In genomic region chr20:13778827-13779226, GRCh38 we compare ENCODE assay signal across 16 cellular contexts.
DNase-seq lines count a peak whose midpoint lies in the region; ATAC-seq, FAIRE-seq and TF ChIP-seq lines count a peak whose summit lies in the region.
"Had no signal": no experiment of that assay in that cellular context is flagged by ENCODE, and none has a peak within 500 bp of the region (broad histone marks: within the 10 kb centered on the region; RNA-seq: fewer than 3 reads in every experiment).

No MANE protein-coding gene starts in this region.

- peak; percentile 67 for ATAC-seq in GM21576 (IDR thresholded peaks at IDR 0.05; ENCODE audit: unreplicated experiment)
- peak; percentile 52 for ATAC-seq in HG03378 (IDR thresholded peaks at IDR 0.05; ENCODE audit: unreplicated experiment)
- no peak for ATAC-seq in stimulated activated memory B cell treated with anti-CD40 and anti-IgM and Interleukin-4, amounts not matched to agents 10 μg/mL and 1 μg/mL and 100 μg/mL, for 72 hours
- ATAC-seq: activated naive CD4-positive, alpha-beta T cell treated with anti-CD3 and anti-CD28 coated beads, Interleukin-2, amount 50 U/mL, for 72 hours; left lung had no signal

- peak overlapping the region; percentile 61 for H3K27ac Mint-ChIP-seq in activated T-cell treated with anti-CD3 and anti-CD28 coated beads, Interleukin-2, amount 50 U/mL, for 24 hours
- peak overlapping the region; percentile 73 for H3K27ac Mint-ChIP-seq in stimulated activated memory B cell treated with anti-CD40 and anti-IgM and Interleukin-4, amounts not matched to agents 10 μg/mL and 1 μg/mL and 100 μg/mL, for 72 hours

- FAIRE-seq in urothelium cell line (lab: Jason Lieb, UNC) = no peak

- peaks cover 84% of the 10 kb centered on the region for H3K36me3 Mint-ChIP-seq in activated T-cell treated with anti-CD3 and anti-CD28 coated beads, Interleukin-2, amount 50 U/mL, for 24 hours (ENCODE audit: low read depth)
- peaks cover 59% of the 10 kb centered on the region for H3K36me3 Mint-ChIP-seq in stimulated activated memory B cell treated with anti-CD40 and anti-IgM and Interleukin-4, amounts not matched to agents 10 μg/mL and 1 μg/mL and 100 μg/mL, for 72 hours

- no peaks in the 10 kb centered on the region for H3K27me3 ChIP-seq in WERI-Rb-1 (ENCODE audit: insufficient read depth, low read depth, severe bottlenecking)
- H3K27me3 ChIP-seq: left lung had no signal

- no peak overlapping the region for H3K4me3 ChIP-seq in WERI-Rb-1 (ENCODE audit: low read depth, low read length)
- H3K4me3 ChIP-seq: left lung had no signal

- TF ChIP-seq CTCF in WERI-Rb-1 (IDR thresholded peaks at IDR 0.05; ENCODE audit: low read depth, low read length) = no peak

- peak overlapping the region; percentile 13 for H3K4me3 Mint-ChIP-seq in activated T-cell treated with anti-CD3 and anti-CD28 coated beads, Interleukin-2, amount 50 U/mL, for 24 hours
- H3K4me3 Mint-ChIP-seq in stimulated activated memory B cell treated with anti-CD40 and anti-IgM and Interleukin-4, amounts not matched to agents 10 μg/mL and 1 μg/mL and 100 μg/mL, for 72 hours = no peak overlapping the region

- H3K27me3 Mint-ChIP-seq in activated T-cell treated with anti-CD3 and anti-CD28 coated beads, Interleukin-2, amount 50 U/mL, for 24 hours = no peaks in the 10 kb centered on the region
- no peaks in the 10 kb centered on the region for H3K27me3 Mint-ChIP-seq in stimulated activated memory B cell treated with anti-CD40 and anti-IgM and Interleukin-4, amounts not matched to agents 10 μg/mL and 1 μg/mL and 100 μg/mL, for 72 hours

- H3K36me3 ChIP-seq in WERI-Rb-1 = peaks cover 66% of the 10 kb centered on the region

- H3K27ac ChIP-seq in WERI-Rb-1 = no peak overlapping the region
- H3K27ac ChIP-seq: 22Rv1, C4-2B, left lung had no signal

- DNase-seq in activated T-cell treated with anti-CD3 and anti-CD28 coated beads, Interleukin-2, amount 50 U/mL, for 24 hours = no peak
- DNase-seq in activated T-cell treated with anti-CD3 and anti-CD28 coated beads for 4 hours (no peak), WERI-Rb-1 (no peak), urothelium cell line (ENCODE audit: low spot score) (no peak), pons (ENCODE audit: low spot score) (no peak)
- DNase-seq: activated CD8-positive, alpha-beta memory T cell treated with anti-CD3 and anti-CD28 coated beads, Interleukin-2, amount 50 U/mL, for 48 hours; left lung; MV-4-11; NCI-H2081; NCI-H510A treated with DMSO at 0.1 percent for 48 hours had no signal

- no peaks in the 10 kb centered on the region for H3K9me3 Mint-ChIP-seq in activated T-cell treated with anti-CD3 and anti-CD28 coated beads, Interleukin-2, amount 50 U/mL, for 24 hours
- no peaks in the 10 kb centered on the region for H3K9me3 Mint-ChIP-seq in stimulated activated memory B cell treated with anti-CD40 and anti-IgM and Interleukin-4, amounts not matched to agents 10 μg/mL and 1 μg/mL and 100 μg/mL, for 72 hours
- H3K9me3 Mint-ChIP-seq: activated naive CD4-positive, alpha-beta T cell treated with anti-CD3 and anti-CD28 coated beads, Interleukin-2, amount 50 U/mL, for 72 hours had no signal

- peaks cover 64% of the 10 kb centered on the region for H3K4me1 Mint-ChIP-seq in activated T-cell treated with anti-CD3 and anti-CD28 coated beads, Interleukin-2, amount 50 U/mL, for 24 hours (ENCODE audit: low read depth)
- H3K4me1 Mint-ChIP-seq in stimulated activated memory B cell treated with anti-CD40 and anti-IgM and Interleukin-4, amounts not matched to agents 10 μg/mL and 1 μg/mL and 100 μg/mL, for 72 hours = peaks cover 46% of the 10 kb centered on the region

- no peaks in the 10 kb centered on the region for H3K9me3 ChIP-seq in WERI-Rb-1 (ENCODE audit: severe bottlenecking)
- H3K9me3 ChIP-seq: left lung had no signal
